ENCODE assay signal across 19 cellular contexts in the genomic region with DNA sequence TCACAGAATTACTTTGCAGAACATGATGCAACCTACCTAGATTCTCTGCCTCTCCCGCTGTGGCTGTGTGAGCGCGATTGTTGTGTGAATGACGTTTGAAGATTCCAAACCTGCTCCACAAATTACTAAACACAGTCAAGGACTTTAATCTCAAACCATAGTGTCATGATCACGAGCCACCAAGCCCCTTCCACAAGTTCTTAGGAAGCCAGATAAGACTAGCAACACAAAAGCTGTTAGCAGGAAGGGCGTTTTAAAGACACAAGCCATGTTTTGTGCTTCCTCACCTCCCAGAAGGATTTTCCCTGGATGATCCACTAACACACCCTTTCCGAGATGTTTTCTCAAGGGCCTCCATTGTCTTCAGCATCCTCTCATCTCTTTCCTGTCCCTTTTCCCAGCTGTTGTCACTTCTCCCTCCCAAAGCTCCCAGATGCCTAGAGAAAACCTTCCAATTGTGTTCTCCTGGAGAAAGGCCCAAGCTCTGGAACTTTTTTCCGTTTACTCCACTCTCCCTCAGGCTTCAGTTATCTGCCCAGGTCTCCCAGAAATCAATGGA. TPM values are rescaled to one million over a fixed set of nuclear protein-coding genes. Genes with fewer than 3 reads are reported as not detected.
A peak's percentile ranks its signal among the peaks of the same experiment; 100 is the strongest.
DNase-seq lines count a peak whose midpoint lies in the region; ATAC-seq and TF ChIP-seq lines count a peak whose summit lies in the region.
"Had no signal": no experiment of that assay in that cellular context is flagged by ENCODE, and none has a peak within 500 bp of the region (broad histone marks: within the 10 kb centered on the region; RNA-seq: fewer than 3 reads in every experiment).

No MANE protein-coding gene starts in this region.

- H3K4me3 ChIP-seq in HEK293 (ENCODE audit: low read depth, low read length) (no peak overlapping the region), osteoblast (ENCODE audit: insufficient read depth, low read length) (no peak overlapping the region)
- H3K4me3 ChIP-seq: GM23248 had no signal

- H3K27ac ChIP-seq in HEK293 (ENCODE audit: extremely low read depth, low read depth, low read length) (no peak overlapping the region), osteoblast (ENCODE audit: low read depth, low read length) (no peak overlapping the region)
- H3K27ac ChIP-seq: GM23248 had no signal

- H3K4me3 Mint-ChIP-seq in endothelial cell (ENCODE audit: unreplicated experiment), result peak overlapping the region; percentile 12
- H3K4me3 Mint-ChIP-seq: CD4-positive, alpha-beta memory T cell had no signal

- CTCF ChIA-PET in HEK293 (lab: Yijun Ruan, JAX), result no interaction called here

- no peak overlapping the region for H3K4me2 ChIP-seq in osteoblast (ENCODE audit: insufficient read depth, low read length)

- H4K20me1 ChIP-seq in osteoblast (ENCODE audit: insufficient read depth, low read length), result no peaks in the 10 kb centered on the region

- H2AFZ ChIP-seq in osteoblast (ENCODE audit: low read length), result no peak overlapping the region
- H2AFZ ChIP-seq: GM23248 had no signal

- H3K27me3 Mint-ChIP-seq in endothelial cell (ENCODE audit: unreplicated experiment), result no peaks in the 10 kb centered on the region

- H3K36me3 ChIP-seq in HEK293 (ENCODE audit: control insufficient read depth in 2 of 2, insufficient read depth in 1 of 2, low read length in 2 of 2) (no peaks in the 10 kb centered on the region), osteoblast (ENCODE audit: insufficient read depth, low read length) (no peaks in the 10 kb centered on the region)

- no peaks in the 10 kb centered on the region for H3K79me2 ChIP-seq in osteoblast (ENCODE audit: insufficient read depth, low read length)

- no peak for ATAC-seq in HG03045 (IDR thresholded peaks at IDR 0.05; ENCODE audit: unreplicated experiment)

- H3K27me3 ChIP-seq in osteoblast (ENCODE audit: insufficient read depth, low read length), result peaks cover 3% of the 10 kb centered on the region

- DNase-seq in OCI-M1 (lab: John Stamatoyannopoulos, UW), result peak; percentile 13
- no peak for DNase-seq in endothelial cell (ENCODE audit: low spot score)
- DNase-seq in osteoblast (ENCODE audit: insufficient read length, low spot score, missing footprints), result peak; percentile 22
- DNase-seq in EL, result no peak
- no peak for DNase-seq in NCI-H510A treated with DMSO at 0.1 percent for 48 hours (lab: John Stamatoyannopoulos, UW)
- DNase-seq: C1 segment of cervical spinal cord; Calu3; CD4-positive, alpha-beta memory T cell; COR-L47; DMS53; DMS79 treated with DMSO at 0.1 percent for 48 hours; GM23248; H7; HCEC 1CT had no signal

- H3K36me3 Mint-ChIP-seq in endothelial cell (ENCODE audit: low read depth, unreplicated experiment), result no peaks in the 10 kb centered on the region
- H3K36me3 Mint-ChIP-seq: CD4-positive, alpha-beta memory T cell had no signal

- TF ChIP-seq CTCF in HEK293 (tag by site-specific recombination; IDR thresholded peaks at IDR 0.05) (no peak), endothelial cell (IDR thresholded peaks at IDR 0.05; ENCODE audit: unreplicated experiment) (no peak), osteoblast (IDR thresholded peaks at IDR 0.05; ENCODE audit: extremely low read depth, low read depth, low read length) (no peak)

- H3K9me3 Mint-ChIP-seq in endothelial cell (ENCODE audit: unreplicated experiment), result no peaks in the 10 kb centered on the region
- H3K9me3 Mint-ChIP-seq: CD4-positive, alpha-beta memory T cell had no signal

- peaks cover 50% of the 10 kb centered on the region for H3K4me1 Mint-ChIP-seq in endothelial cell (ENCODE audit: unreplicated experiment)

- POLR2A ChIA-PET in HEK293 (lab: Yijun Ruan, JAX), result no interaction called here

- H3K27ac Mint-ChIP-seq in endothelial cell (ENCODE audit: unreplicated experiment), result peak overlapping the region; percentile 82
- H3K27ac Mint-ChIP-seq: CD4-positive, alpha-beta memory T cell had no signal

- no peaks in the 10 kb centered on the region for H3K4me1 ChIP-seq in HEK293 (ENCODE audit: control insufficient read depth, insufficient read depth, low read length)
- H3K4me1 ChIP-seq in osteoblast (ENCODE audit: insufficient read depth, low read length), result no peaks in the 10 kb centered on the region

- H3K9me3 ChIP-seq in HEK293 (ENCODE audit: control insufficient read depth, insufficient read depth, low read depth, low read length) (no peaks in the 10 kb centered on the region), osteoblast (ENCODE audit: low read depth, low read length) (no peaks in the 10 kb centered on the region)

TF ChIP-seq in HEK293, 187 proteins besides CTCF, POLR2A, EP300 and RAD21:
- TF ChIP-seq ZNF677 (tag by site-specific recombination; IDR thresholded peaks at IDR 0.05) (peak; percentile 70; the same call in 1 of the 2 replicates), OVOL3 (tag by site-specific recombination; IDR thresholded peaks at IDR 0.05) (no peak), ZNF530 (tag by site-specific recombination; IDR thresholded peaks at IDR 0.05; ENCODE audit: low read depth) (no peak)

RNA-seq across cellular contexts. Expression of a gene that starts 12.8 kb away (rescaled TPM):
- total RNA-seq in endothelial cell (ENCODE audit: unreplicated experiment) (12.1 TPM), osteoblast (under 0.01 TPM in 1 of 2 replicates, not detected in the other)
- total RNA-seq: A172; A673; Calu3; CD4-positive, alpha-beta memory T cell; GM23248; H1; H7 had no signal

Comparison
In these comparisons a context has a peak if more than half of its experiments do, and no peak if none do; other contexts are left out.
1. DNase-seq: peak in OCI-M1 (single experiment) and osteoblast (single experiment); none in endothelial cell (single experiment), EL (single experiment) and NCI-H510A treated with DMSO at 0.1 percent for 48 hours (single experiment).
2. RNA of a gene that starts 12.8 kb away (total RNA-seq): 12.1 TPM in endothelial cell (single experiment); under 0.01 TPM in osteoblast; every median in the first group is over 10 times any median in the second.